ENCODE assay signal across 8 cellular contexts in genomic region chr18:7084080-7084765, GRCh38. TPM values are rescaled to one million over a fixed set of nuclear protein-coding genes. Genes with fewer than 3 reads are reported as not detected.
DNase-seq lines count a peak whose midpoint lies in the region; ATAC-seq and TF ChIP-seq lines count a peak whose summit lies in the region.

No MANE protein-coding gene starts in this region.

- in situ Hi-C loops in SK-MEL-5 (cut with HindIII; ENCODE audit: low pct_unique_long_range_greater_than_20kb, low sequenced_read_pairs): no loop called here

- TF ChIP-seq CTCF in foreskin fibroblast (IDR thresholded peaks at IDR 0.05; ENCODE audit: low read depth, low read length): no peak

- peak; percentile 79 for DNase-seq in SK-MEL-5 (ENCODE audit: low read depth, low spot score)
- DNase-seq in foreskin fibroblast: peak; percentile 21 to 50
- peak; percentile 9 for DNase-seq in smooth muscle cell of the brain vasculature (ENCODE audit: low read depth, low spot score)
- no peak for DNase-seq in COLO668 (lab: John Stamatoyannopoulos, UW; ENCODE audit: unreplicated experiment)
- no peak for DNase-seq in SK-N-DZ (ENCODE audit: low spot score)

- no peak overlapping the region for H3K4me3 ChIP-seq in foreskin fibroblast (ENCODE audit: low read depth in 1 of 2, low read length in 2 of 2)

- ATAC-seq in GM18505 (IDR thresholded peaks at IDR 0.05; ENCODE audit: unreplicated experiment) (peak; percentile 56), HG02678 (IDR thresholded peaks at IDR 0.05; ENCODE audit: unreplicated experiment) (no peak), HG02938 (IDR thresholded peaks at IDR 0.05; ENCODE audit: unreplicated experiment) (no peak)

- no peak for TF ChIP-seq POLR2A in GM18505 (IDR thresholded peaks at IDR 0.05; ENCODE audit: borderline replicate concordance, extremely low read depth, insufficient read depth, insufficient read length)

RNA-seq across cellular contexts. Expression of gene LAMA1, which starts 33.4 kb away (rescaled TPM):
- total RNA-seq in SK-MEL-5 (2014; rRNA removed; shearing (Covaris generic)): 116 and 131 TPM in 2 replicates
- 149 and 195 TPM in 2 replicates for polyA plus RNA-seq in SK-MEL-5 (2015; cell fraction: cytosol; rRNA removed)
- 323 and 397 TPM in 2 replicates for polyA plus RNA-seq in SK-MEL-5 (2015; cell fraction: nucleus; rRNA removed)
- polyA plus RNA-seq in SK-N-DZ (2014; cell fraction: cytosol; rRNA removed): 25.4 and 30.3 TPM in 2 replicates
- 47.9 and 73.0 TPM in 2 replicates for polyA plus RNA-seq in SK-N-DZ (2014; cell fraction: nucleus; rRNA removed)

Comparison
In these comparisons a context has a peak if more than half of its experiments do, and no peak if none do; other contexts are left out.
1. DNase-seq: peak in SK-MEL-5 (single experiment), foreskin fibroblast (2 of 2) and smooth muscle cell of the brain vasculature (single experiment); none in COLO668 (single experiment) and SK-N-DZ (single experiment).